In the genomic region with DNA sequence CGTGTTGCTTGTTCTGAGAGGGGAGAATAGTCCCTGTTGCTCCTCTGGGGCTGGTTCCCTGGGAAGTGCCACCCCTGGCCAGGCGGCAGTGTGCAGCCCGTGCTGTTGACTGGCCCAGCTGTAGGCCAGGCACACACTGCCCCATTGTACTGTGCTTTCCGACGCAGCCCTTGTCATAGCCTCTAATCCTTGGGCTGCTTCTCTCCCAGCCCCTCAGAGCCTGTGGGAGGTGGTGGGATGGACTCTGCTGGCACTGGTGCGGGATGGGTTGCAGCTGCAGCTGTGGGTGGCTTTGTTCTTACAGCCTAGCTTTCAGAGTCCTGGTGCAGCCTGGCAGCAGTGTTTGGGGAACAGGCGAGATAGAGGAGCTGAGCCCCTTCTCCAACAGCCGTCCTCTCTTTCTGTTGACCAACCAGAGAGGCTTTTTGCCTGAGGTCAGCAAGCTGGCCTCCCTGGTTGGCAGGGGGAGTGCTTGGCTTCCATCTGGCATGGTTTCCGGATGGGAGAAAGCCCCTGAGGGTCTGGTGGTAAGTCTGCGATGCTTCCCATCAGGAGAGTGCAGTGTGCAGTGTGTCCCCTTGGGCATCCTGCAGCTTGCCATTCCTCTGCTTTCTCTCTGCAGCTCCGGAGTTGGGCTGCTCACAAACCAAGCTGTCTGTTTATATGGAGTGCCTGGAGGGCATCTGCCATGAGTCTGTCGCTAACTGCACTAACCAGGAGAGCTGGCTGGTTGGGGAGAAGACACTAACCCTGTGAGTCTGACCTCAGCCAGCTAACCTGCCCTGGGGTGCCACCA, we compare ENCODE assay signal across 1 cellular context.
TF ChIP-seq lines count a peak whose summit lies in the region.

No MANE protein-coding gene starts in this region.

TF ChIP-seq in H1, 55 proteins besides CTCF, POLR2A, EP300 and RAD21:
- TF ChIP-seq CBX5 (IDR thresholded peaks at IDR 0.05; ENCODE audit: low read depth, low read length) (no peak), TAF1 (IDR thresholded peaks at IDR 0.05; ENCODE audit: low read depth, low read length) (no peak)
